41 cellular contexts compared by ENCODE assay signal in the genomic region with DNA sequence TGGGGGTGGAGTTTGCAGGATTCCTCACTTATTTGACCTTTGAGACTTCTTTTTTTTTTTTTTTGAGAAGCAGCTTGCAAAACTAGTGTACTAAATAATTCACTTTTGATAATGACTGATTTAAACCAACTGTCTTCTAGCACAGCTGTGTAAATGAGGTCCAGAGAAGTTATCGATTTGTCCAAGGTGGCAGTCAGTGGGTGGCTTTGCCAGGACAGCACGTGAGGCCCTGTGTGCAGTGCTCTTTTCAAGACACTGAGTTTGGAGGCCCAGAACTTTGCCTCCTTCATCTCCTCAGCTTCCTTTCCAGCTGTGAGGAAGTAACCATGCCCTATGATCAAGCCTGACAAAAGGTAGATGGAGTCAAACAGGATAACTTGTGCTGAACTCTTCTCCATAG.
"Had no signal": no experiment of that assay in that cellular context is flagged by ENCODE, and none has a peak within 500 bp of the region (broad histone marks: within the 10 kb centered on the region; RNA-seq: fewer than 3 reads in every experiment).

No MANE protein-coding gene starts in this region.

- H3K27ac ChIP-seq: adrenal gland, cardiac muscle cell, WERI-Rb-1 had no signal

- H3K36me3 Mint-ChIP-seq: activated CD8-positive, alpha-beta memory T cell treated with anti-CD3 and anti-CD28 coated beads, Interleukin-2, amount 10 ng/mL, durations not matched to agents 7 days and 5 days; activated naive CD4-positive, alpha-beta T cell treated with anti-CD3 and anti-CD28 coated beads, Interleukin-2, amount 50 U/mL, for 72 hours; activated naive CD8-positive, alpha-beta T cell treated with anti-CD3 and anti-CD28 coated beads for 36 hours; brain; WTC11 had no signal

- H3K4me1 ChIP-seq: adrenal gland had no signal

- H3K9me3 ChIP-seq: adrenal gland had no signal

- H3K36me3 ChIP-seq: adrenal gland, cardiac muscle cell, WERI-Rb-1 had no signal

- H3K4me3 Mint-ChIP-seq: activated CD4-positive, alpha-beta memory T cell treated with anti-CD3 and anti-CD28 coated beads, Interleukin-2, amount 10 ng/mL, durations not matched to agents 7 days and 5 days; activated CD4-positive, alpha-beta T cell treated with anti-CD3 and anti-CD28 coated beads for 36 hours; activated CD4-positive, alpha-beta T cell treated with anti-CD3 and anti-CD28 coated beads, Interleukin-2, amount 10 ng/mL, durations not matched to agents 7 days and 5 days; activated CD8-positive, alpha-beta memory T cell treated with anti-CD3 and anti-CD28 coated beads, Interleukin-2, amount 10 ng/mL, durations not matched to agents 7 days and 5 days; activated CD8-positive, alpha-beta T cell treated with anti-CD3 and anti-CD28 coated beads, Interleukin-2, amount 10 ng/mL, durations not matched to agents 7 days and 5 days; activated naive CD4-positive, alpha-beta T cell treated with anti-CD3 and anti-CD28 coated beads for 36 hours; activated naive CD8-positive, alpha-beta T cell treated with anti-CD3 and anti-CD28 coated beads for 36 hours; activated T-cell treated with anti-CD3 and anti-CD28 coated beads, Interleukin-2, amount 50 U/mL, for 4 hours; activated T-cell treated with anti-CD3 and anti-CD28 coated beads, Interleukin-2, amount 50 U/mL, for 72 hours; activated T-helper 1 cell treated with anti-CD3 and anti-CD28 coated beads, Interleukin-12 subunit alpha, Interleukin-12 subunit beta, Interleukin-2, Interleukin-4 antibody, amounts not matched to agents 30 ng/mL and 10 ng/mL and 1 ng/mL, durations not matched to agents 14 hours and 24 hours and 36 hours; activated T-helper 17 cell treated with anti-CD3 and anti-CD28 coated beads, Interleukin-2, amount 50 U/mL, for 72 hours; brain; central memory CD8-positive, alpha-beta T cell; T-helper 1 cell treated with Interleukin-12 subunit alpha and Interleukin-12 subunit beta and Interleukin-4 antibody, amounts not matched to agents 30 μg/mL and 1 μg/mL, for 36 hours; T-helper 2 cell treated with Interferon-gamma antibody and Interleukin-4, amounts not matched to agents 5 μg/mL and 100 μg/mL, for 36 hours; WTC11 had no signal

- H3K27me3 Mint-ChIP-seq: activated CD4-positive, alpha-beta memory T cell treated with anti-CD3 and anti-CD28 coated beads, Interleukin-2, amount 10 ng/mL, durations not matched to agents 7 days and 5 days; activated CD4-positive, alpha-beta T cell treated with anti-CD3 and anti-CD28 coated beads for 36 hours; activated CD4-positive, alpha-beta T cell treated with anti-CD3 and anti-CD28 coated beads, Interleukin-2, amount 10 ng/mL, durations not matched to agents 7 days and 5 days; activated CD8-positive, alpha-beta memory T cell treated with anti-CD3 and anti-CD28 coated beads, Interleukin-2, amount 10 ng/mL, durations not matched to agents 7 days and 5 days; activated naive CD8-positive, alpha-beta T cell treated with anti-CD3 and anti-CD28 coated beads for 36 hours; activated T-helper 17 cell treated with anti-CD3 and anti-CD28 coated beads, Interleukin-2, amount 50 U/mL, for 72 hours; central memory CD8-positive, alpha-beta T cell had no signal

- DNase-seq: activated CD4-positive, alpha-beta memory T cell treated with anti-CD3 and anti-CD28 coated beads, Interleukin-2, amount 10 ng/mL, durations not matched to agents 7 days and 5 days; activated CD4-positive, alpha-beta T cell treated with anti-CD3 and anti-CD28 coated beads for 1 hour; activated CD4-positive, alpha-beta T cell treated with anti-CD3 and anti-CD28 coated beads for 36 hours; activated CD4-positive, alpha-beta T cell treated with anti-CD3 and anti-CD28 coated beads for 48 hours; activated CD4-positive, alpha-beta T cell treated with anti-CD3 and anti-CD28 coated beads, Interleukin-2, amount 10 ng/mL, durations not matched to agents 7 days and 5 days; activated CD4-positive, alpha-beta T cell treated with anti-CD3 and anti-CD28 coated beads, Interleukin-2, amount 50 U/mL, for 48 hours; activated CD4-positive, CD25-positive, alpha-beta regulatory T cell; activated CD8-positive, alpha-beta memory T cell treated with anti-CD3 and anti-CD28 coated beads for 24 hours; activated CD8-positive, alpha-beta memory T cell treated with anti-CD3 and anti-CD28 coated beads, Interleukin-2, amount 10 ng/mL, durations not matched to agents 7 days and 5 days; activated CD8-positive, alpha-beta memory T cell treated with anti-CD3 and anti-CD28 coated beads, Interleukin-2, amount 50 U/mL, for 48 hours; activated CD8-positive, alpha-beta T cell treated with anti-CD3 and anti-CD28 coated beads, Interleukin-2, amount 10 ng/mL, durations not matched to agents 7 days and 5 days; activated effector memory CD4-positive, alpha-beta T cell treated with anti-CD3 and anti-CD28 coated beads, Interleukin-2, amount 50 U/mL, for 16 hours; activated gamma-delta T cell treated with Interleukin-2 at 50 U/mL for 16 hours; activated naive CD4-positive, alpha-beta T cell; activated naive CD4-positive, alpha-beta T cell treated with anti-CD3 and anti-CD28 coated beads for 36 hours; activated naive CD4-positive, alpha-beta T cell treated with anti-CD3 and anti-CD28 coated beads, Interleukin-2, amount 50 U/mL, for 16 hours; activated naive CD8-positive, alpha-beta T cell treated with anti-CD3 and anti-CD28 coated beads for 36 hours; activated T-cell treated with anti-CD3 and anti-CD28 coated beads, Interleukin-2, amount 50 U/mL, for 1 hour; activated T-cell treated with anti-CD3 and anti-CD28 coated beads, Interleukin-2, amount 50 U/mL, for 4 hours; activated T-cell treated with anti-CD3 and anti-CD28 coated beads, Interleukin-2, amount 50 U/mL, for 72 hours; adrenal gland; amniotic stem cell; aorta; caudate nucleus; SW 1271; T-helper 1 cell; T-helper 2 cell; T-helper 9 cell; WERI-Rb-1 had no signal

- FAIRE-seq: astrocyte, bronchial epithelial cell had no signal

- H3K27me3 ChIP-seq: adrenal gland, cardiac muscle cell had no signal

- H3K9me3 Mint-ChIP-seq: activated CD4-positive, alpha-beta memory T cell treated with anti-CD3 and anti-CD28 coated beads, Interleukin-2, amount 10 ng/mL, durations not matched to agents 7 days and 5 days; activated CD4-positive, alpha-beta T cell treated with anti-CD3 and anti-CD28 coated beads, Interleukin-2, amount 10 ng/mL, durations not matched to agents 7 days and 5 days; activated naive CD4-positive, alpha-beta T cell treated with anti-CD3 and anti-CD28 coated beads for 36 hours; activated naive CD4-positive, alpha-beta T cell treated with anti-CD3 and anti-CD28 coated beads, Interleukin-2, amount 50 U/mL, for 72 hours; activated naive CD8-positive, alpha-beta T cell treated with anti-CD3 and anti-CD28 coated beads for 36 hours; activated T-cell treated with anti-CD3 and anti-CD28 coated beads, Interleukin-2, amount 50 U/mL, for 4 hours; activated T-helper 1 cell treated with anti-CD3 and anti-CD28 coated beads, Interleukin-12 subunit alpha, Interleukin-12 subunit beta, Interleukin-2, Interleukin-4 antibody, amounts not matched to agents 30 ng/mL and 10 ng/mL and 1 ng/mL, durations not matched to agents 14 hours and 24 hours and 36 hours; activated T-helper 17 cell treated with anti-CD3 and anti-CD28 coated beads, Interleukin-2, amount 50 U/mL, for 72 hours; central memory CD8-positive, alpha-beta T cell; T-helper 1 cell treated with Interleukin-12 subunit alpha and Interleukin-12 subunit beta and Interleukin-4 antibody, amounts not matched to agents 30 μg/mL and 1 μg/mL, for 36 hours; T-helper 2 cell treated with Interferon-gamma antibody and Interleukin-4, amounts not matched to agents 5 μg/mL and 100 μg/mL, for 36 hours; WTC11 had no signal

- H3K4me3 ChIP-seq: adrenal gland, cardiac muscle cell had no signal

- H3K4me1 Mint-ChIP-seq: activated CD4-positive, alpha-beta memory T cell treated with anti-CD3 and anti-CD28 coated beads, Interleukin-2, amount 10 ng/mL, durations not matched to agents 7 days and 5 days; activated CD4-positive, alpha-beta T cell treated with anti-CD3 and anti-CD28 coated beads, Interleukin-2, amount 10 ng/mL, durations not matched to agents 7 days and 5 days; activated CD8-positive, alpha-beta memory T cell treated with anti-CD3 and anti-CD28 coated beads, Interleukin-2, amount 10 ng/mL, durations not matched to agents 7 days and 5 days; activated T-helper 17 cell treated with anti-CD3 and anti-CD28 coated beads, Interleukin-2, amount 50 U/mL, for 72 hours; brain had no signal

- ATAC-seq: activated CD4-positive, alpha-beta T cell treated with anti-CD3 and anti-CD28 coated beads for 36 hours; activated CD4-positive, CD25-positive, alpha-beta regulatory T cell treated with anti-CD3 and anti-CD28 coated beads, Interleukin-2, amount 50 U/mL, for 24 hours; activated CD8-positive, alpha-beta memory T cell treated with anti-CD3 and anti-CD28 coated beads, Interleukin-2, amount 10 ng/mL, durations not matched to agents 7 days and 5 days; activated CD8-positive, alpha-beta T cell treated with anti-CD3 and anti-CD28 coated beads, Interleukin-2, amount 10 ng/mL, durations not matched to agents 7 days and 5 days; activated naive CD4-positive, alpha-beta T cell treated with anti-CD3 and anti-CD28 coated beads, Interleukin-2, amount 50 U/mL, for 72 hours; activated T-cell treated with anti-CD3 and anti-CD28 coated beads, Interleukin-2, amount 50 U/mL, for 4 hours; activated T-cell treated with anti-CD3 and anti-CD28 coated beads, Interleukin-2, amount 50 U/mL, for 72 hours; activated T-helper 17 cell treated with anti-CD3 and anti-CD28 coated beads, Interleukin-2, amount 50 U/mL, for 72 hours; WTC11 had no signal

- H3K27ac Mint-ChIP-seq: activated CD4-positive, alpha-beta memory T cell treated with anti-CD3 and anti-CD28 coated beads, Interleukin-2, amount 10 ng/mL, durations not matched to agents 7 days and 5 days; activated CD4-positive, alpha-beta T cell treated with anti-CD3 and anti-CD28 coated beads for 36 hours; activated CD4-positive, alpha-beta T cell treated with anti-CD3 and anti-CD28 coated beads, Interleukin-2, amount 10 ng/mL, durations not matched to agents 7 days and 5 days; activated CD8-positive, alpha-beta memory T cell treated with anti-CD3 and anti-CD28 coated beads, Interleukin-2, amount 10 ng/mL, durations not matched to agents 7 days and 5 days; activated CD8-positive, alpha-beta T cell treated with anti-CD3 and anti-CD28 coated beads, Interleukin-2, amount 10 ng/mL, durations not matched to agents 7 days and 5 days; activated naive CD4-positive, alpha-beta T cell treated with anti-CD3 and anti-CD28 coated beads for 36 hours; activated naive CD4-positive, alpha-beta T cell treated with anti-CD3 and anti-CD28 coated beads, Interleukin-2, amount 50 U/mL, for 72 hours; activated naive CD8-positive, alpha-beta T cell treated with anti-CD3 and anti-CD28 coated beads for 36 hours; activated T-cell treated with anti-CD3 and anti-CD28 coated beads, Interleukin-2, amount 50 U/mL, for 72 hours; activated T-helper 1 cell treated with anti-CD3 and anti-CD28 coated beads, Interleukin-12 subunit alpha, Interleukin-12 subunit beta, Interleukin-2, Interleukin-4 antibody, amounts not matched to agents 30 ng/mL and 10 ng/mL and 1 ng/mL, durations not matched to agents 14 hours and 24 hours and 36 hours; activated T-helper 17 cell treated with anti-CD3 and anti-CD28 coated beads, Interleukin-2, amount 50 U/mL, for 72 hours; T-helper 1 cell treated with Interleukin-12 subunit alpha and Interleukin-12 subunit beta and Interleukin-4 antibody, amounts not matched to agents 30 μg/mL and 1 μg/mL, for 36 hours; T-helper 2 cell treated with Interferon-gamma antibody and Interleukin-4, amounts not matched to agents 5 μg/mL and 100 μg/mL, for 36 hours; WTC11 had no signal
